ENCODE assay signal across 22 cellular contexts in genomic region chr1:167033646-167034045, GRCh38. TPM values are rescaled to one million over a fixed set of nuclear protein-coding genes. Genes with fewer than 3 reads are reported as not detected.
DNase-seq lines count a peak whose midpoint lies in the region; ATAC-seq and TF ChIP-seq lines count a peak whose summit lies in the region.
"Had no signal": no experiment of that assay in that cellular context is flagged by ENCODE, and none has a peak within 500 bp of the region (broad histone marks: within the 10 kb centered on the region; RNA-seq: fewer than 3 reads in every experiment).

No MANE protein-coding gene starts in this region.

- DNase-seq in NCI-H1105 treated with DMSO at 0.1 percent for 48 hours (lab: John Stamatoyannopoulos, UW) (peak; percentile 52), NCI-H1105 (lab: John Stamatoyannopoulos, UW) (no peak), NCI-H128 (lab: John Stamatoyannopoulos, UW; ENCODE audit: unreplicated experiment) (peak; percentile 55), NCI-H2107 treated with DMSO at 0.1 percent for 48 hours (lab: John Stamatoyannopoulos, UW; ENCODE audit: unreplicated experiment) (peak; percentile 87), heart left ventricle (no peak), GM19240 (ENCODE audit: insufficient read length, low spot score) (no peak), middle frontal gyrus (ENCODE audit: extremely low spot score, low spot score) (no peak)
- DNase-seq: 8988T, COR-L47, DMS 273 treated with DMSO at 0.1 percent for 48 hours, DND-41, H7, IMR-90, NCI-H2081, NCI-H446 treated with DMSO at 0.1 percent for 48 hours, SHP77 treated with DMSO at 0.1 percent for 48 hours, SK-N-SH, T-cell had no signal

- intact Hi-C loops in heart left ventricle (cut with DNase I): no loop called here

- peaks cover 0 to 10% (median 0%) of the 10 kb centered on the region in 9 donors for H3K27me3 ChIP-seq in heart left ventricle

- no peaks in the 10 kb centered on the region for H3K36me3 ChIP-seq in heart left ventricle

- H3K4me1 ChIP-seq in heart left ventricle: peaks cover 0 to 7% (median 0%) of the 10 kb centered on the region in 12 donors

- no peak overlapping the region for H3K27ac ChIP-seq in heart left ventricle

- no peak for TF ChIP-seq CTCF in heart left ventricle (IDR thresholded peaks at IDR 0.05)

- ATAC-seq in heart left ventricle: peak in 3 of 4 donors; percentile 36 to 73 (median 63)
- no peak for ATAC-seq in HG03521 (IDR thresholded peaks at IDR 0.05; ENCODE audit: unreplicated experiment)
- ATAC-seq: T-cell had no signal

- H3K9me3 ChIP-seq in heart left ventricle: no peaks in the 10 kb centered on the region
- H3K9me3 ChIP-seq: SK-N-SH had no signal

- H3K4me3 ChIP-seq in heart left ventricle: peak overlapping the region in 1 of 12 donors; percentile 5

- 31 to 51% (median 34%) methylated on average over 2 of the region's 2 CpGs for WGBS in heart left ventricle, 4 donors

- TF ChIP-seq POLR2A in heart left ventricle (IDR thresholded peaks at IDR 0.05): no peak

RNA-seq across cellular contexts. Expression of gene MAEL, which starts 44.6 kb away (rescaled TPM):
- 1 to 10 TPM; 1.6 to 6.8 (median 3.4) TPM for total RNA-seq in heart left ventricle
- 1 to 10 TPM in 1 of 2 donors, under 1 TPM in 1; 0.62 to 1.5 TPM for polyA plus RNA-seq in heart left ventricle
- total RNA-seq: G401, H7, IMR-90, OCI-LY7, T-cell had no signal
- polyA plus RNA-seq: AG04450, IMR-90, SK-N-SH had no signal

RNA-seq across cellular contexts. Expression of gene GPA33, which starts 56.5 kb away (rescaled TPM):
- 1 to 10 TPM in 5 of 9 donors, under 1 TPM in 3, not detected in 1; 0.50 to 3.6 (median 1.4) TPM for total RNA-seq in heart left ventricle
- polyA plus RNA-seq in heart left ventricle: under 1 TPM; 0.15 to 0.88 TPM
- total RNA-seq: IMR-90, OCI-LY7 had no signal
- polyA plus RNA-seq: AG04450, IMR-90, SK-N-SH had no signal

RNA-seq across cellular contexts. Expression of gene ILDR2, which starts 58.3 kb away (rescaled TPM):
- 10 to 100 TPM in 2 of 9 donors, 1 to 10 TPM in 7; 3.2 to 12.4 (median 6.3) TPM for total RNA-seq in heart left ventricle
- polyA plus RNA-seq in heart left ventricle: 1 to 10 TPM in 1 of 2 donors, under 1 TPM in 1; 0.84 to 3.4 TPM
- polyA plus RNA-seq: IMR-90 had no signal

Comparison
In these comparisons a context has a peak if more than half of its experiments do, and no peak if none do; other contexts are left out.
1. DNase-seq: peak in NCI-H1105 treated with DMSO at 0.1 percent for 48 hours (single experiment), NCI-H128 (single experiment) and NCI-H2107 treated with DMSO at 0.1 percent for 48 hours (single experiment); none in NCI-H1105 (single experiment), heart left ventricle (0 of 5), GM19240 (single experiment) and middle frontal gyrus (single experiment).